In genomic region chr18:8767356-8767755, GRCh38 we compare ENCODE assay signal across 20 cellular contexts.
"Had no signal": no experiment of that assay in that cellular context is flagged by ENCODE, and none has a peak within 500 bp of the region (broad histone marks: within the 10 kb centered on the region; RNA-seq: fewer than 3 reads in every experiment).

No MANE protein-coding gene starts in this region.

- H3K27me3 ChIP-seq: body of pancreas, testis had no signal

- H3K4me1 Mint-ChIP-seq: activated CD4-positive, alpha-beta T cell treated with anti-CD3 and anti-CD28 coated beads, Interleukin-2, amount 10 ng/mL, durations not matched to agents 7 days and 5 days; stimulated activated naive CD8-positive, alpha-beta T cell treated with anti-CD3 and anti-CD28 coated beads, Interleukin-15, amount 100 ng/mL, for 72 hours had no signal

- H3K27ac Mint-ChIP-seq: activated CD4-positive, alpha-beta T cell treated with anti-CD3 and anti-CD28 coated beads, Interleukin-2, amount 10 ng/mL, durations not matched to agents 7 days and 5 days; activated CD8-positive, alpha-beta T cell treated with anti-CD3 and anti-CD28 coated beads, Interleukin-2, amount 10 ng/mL, durations not matched to agents 7 days and 5 days; activated T-cell treated with anti-CD3 and anti-CD28 coated beads, Interleukin-2, amount 50 U/mL, for 24 hours; activated T-helper 2 cell treated with anti-CD3 and anti-CD28 coated beads, Interferon-gamma antibody, Interleukin-2, Interleukin-4, amounts not matched to agents 10 μg/mL and 5 μg/mL and 100 μg/mL, durations not matched to agents 14 hours and 24 hours and 36 hours; endodermal cell; natural killer cell treated with Interleukin-12 subunit alpha and Interleukin-12 subunit beta and Interleukin-15 and Interleukin-18, amount 100 ng/mL, for 72 hours; stimulated activated naive CD8-positive, alpha-beta T cell treated with anti-CD3 and anti-CD28 coated beads, Interleukin-15, amount 100 ng/mL, for 72 hours had no signal

- H3K27ac ChIP-seq: body of pancreas, epithelial cell of prostate, lower lobe of right lung, testis had no signal

- ATAC-seq: activated CD4-positive, CD25-positive, alpha-beta regulatory T cell treated with anti-CD3 and anti-CD28 coated beads, Interleukin-2, amount 50 U/mL, for 24 hours; activated CD8-positive, alpha-beta T cell treated with anti-CD3 and anti-CD28 coated beads, Interleukin-2, amount 10 ng/mL, durations not matched to agents 7 days and 5 days; body of pancreas; lower lobe of right lung; stimulated activated naive CD8-positive, alpha-beta T cell treated with anti-CD3 and anti-CD28 coated beads, Interleukin-15, amount 100 ng/mL, for 72 hours had no signal

- H3K9me3 Mint-ChIP-seq: endodermal cell; natural killer cell treated with Interleukin-12 subunit alpha and Interleukin-12 subunit beta and Interleukin-15 and Interleukin-18, amount 100 ng/mL, for 72 hours had no signal

- H3K4me3 ChIP-seq: body of pancreas, lower lobe of right lung, skin epidermis, testis had no signal

- H3K4me3 Mint-ChIP-seq: activated CD4-positive, alpha-beta T cell treated with anti-CD3 and anti-CD28 coated beads, Interleukin-2, amount 10 ng/mL, durations not matched to agents 7 days and 5 days; activated CD8-positive, alpha-beta T cell treated with anti-CD3 and anti-CD28 coated beads, Interleukin-2, amount 10 ng/mL, durations not matched to agents 7 days and 5 days; activated T-cell treated with anti-CD3 and anti-CD28 coated beads, Interleukin-2, amount 50 U/mL, for 24 hours; endodermal cell; natural killer cell treated with Interleukin-12 subunit alpha and Interleukin-12 subunit beta and Interleukin-15 and Interleukin-18, amount 100 ng/mL, for 72 hours; stimulated activated naive CD8-positive, alpha-beta T cell treated with anti-CD3 and anti-CD28 coated beads, Interleukin-15, amount 100 ng/mL, for 72 hours had no signal

- DNase-seq: activated CD4-positive, alpha-beta T cell treated with anti-CD3 and anti-CD28 coated beads, Interleukin-2, amount 10 ng/mL, durations not matched to agents 7 days and 5 days; activated CD8-positive, alpha-beta T cell treated with anti-CD3 and anti-CD28 coated beads, Interleukin-2, amount 10 ng/mL, durations not matched to agents 7 days and 5 days; activated naive CD4-positive, alpha-beta T cell treated with Interleukin-2 at 50 U/mL for 16 hours; activated T-cell treated with anti-CD3 and anti-CD28 coated beads, Interleukin-2, amount 50 U/mL, for 24 hours; body of pancreas; central memory CD4-positive, alpha-beta T cell; endodermal cell; foreskin melanocyte; head of caudate nucleus; lower lobe of right lung; occipital lobe; stimulated activated naive CD8-positive, alpha-beta T cell treated with anti-CD3 and anti-CD28 coated beads, Interleukin-15, amount 100 ng/mL, for 72 hours; T-helper 1 cell; T1000; testis had no signal

- H3K36me3 ChIP-seq: lower lobe of right lung had no signal

- H3K27me3 Mint-ChIP-seq: stimulated activated naive CD8-positive, alpha-beta T cell treated with anti-CD3 and anti-CD28 coated beads, Interleukin-15, amount 100 ng/mL, for 72 hours had no signal

- H3K36me3 Mint-ChIP-seq: natural killer cell treated with Interleukin-12 subunit alpha and Interleukin-12 subunit beta and Interleukin-15 and Interleukin-18, amount 100 ng/mL, for 72 hours had no signal

- H3K9me3 ChIP-seq: body of pancreas, lower lobe of right lung, testis had no signal

- H3K4me1 ChIP-seq: lower lobe of right lung had no signal
